ENCODE assay signal across 15 cellular contexts in the genomic region with DNA sequence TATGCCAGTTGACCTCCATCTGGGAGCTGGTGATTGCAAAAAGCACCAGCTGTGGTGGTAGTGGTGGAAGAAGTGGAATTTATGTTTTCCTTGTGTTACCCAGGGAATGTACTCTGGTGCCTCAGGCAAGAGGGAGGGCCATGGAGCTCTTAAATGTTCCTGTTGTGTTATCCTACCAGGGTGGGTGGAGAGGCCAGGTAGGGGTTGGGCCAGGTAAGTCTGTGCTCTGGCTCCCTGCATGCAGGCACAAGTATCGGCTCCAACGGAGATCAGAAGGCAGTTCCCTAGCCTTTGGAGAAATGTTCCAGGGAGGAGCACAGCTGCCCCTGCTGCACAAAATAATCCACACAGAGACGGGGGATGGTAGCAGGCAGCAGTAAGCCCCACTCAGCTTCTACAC.
A peak's percentile ranks its signal among the peaks of the same experiment; 100 is the strongest.
DNase-seq lines count a peak whose midpoint lies in the region; ATAC-seq and TF ChIP-seq lines count a peak whose summit lies in the region.
"Had no signal": no experiment of that assay in that cellular context is flagged by ENCODE, and none has a peak within 500 bp of the region (broad histone marks: within the 10 kb centered on the region; RNA-seq: fewer than 3 reads in every experiment).

No MANE protein-coding gene starts in this region.

- TF ChIP-seq CTCF in WTC11 (IDR thresholded peaks at IDR 0.05) (no peak), neural crest cell (conservative IDR thresholded peaks at IDR 0.05) (no peak)

- DNase-seq in NCI-H69 (lab: John Stamatoyannopoulos, UW), result peak; percentile 87
- no peak for DNase-seq in WTC11 (ENCODE audit: low spot score)
- DNase-seq in neural crest cell (ENCODE audit: low read depth, low spot score), result no peak
- DNase-seq in DMS153 (lab: John Stamatoyannopoulos, UW), result no peak
- DNase-seq in activated naive CD8-positive, alpha-beta T cell treated with anti-CD3 and anti-CD28 coated beads for 36 hours, result no peak
- DNase-seq in DMS114 treated with DMSO at 0.1 percent for 48 hours (lab: John Stamatoyannopoulos, UW; ENCODE audit: unreplicated experiment), result no peak
- DNase-seq: ACHN; BE2C; C1 segment of cervical spinal cord; Caco-2; CD4-positive, alpha-beta T cell; DMS79 treated with DMSO at 0.1 percent for 48 hours; GF-D8; H9; IMR-90 had no signal

- no peak overlapping the region for H3K27ac Mint-ChIP-seq in WTC11
- H3K27ac Mint-ChIP-seq in neural crest cell (ENCODE audit: unreplicated experiment), result peak overlapping the region; percentile 20
- no peak overlapping the region for H3K27ac Mint-ChIP-seq in activated naive CD8-positive, alpha-beta T cell treated with anti-CD3 and anti-CD28 coated beads for 36 hours
- H3K27ac Mint-ChIP-seq: CD4-positive, alpha-beta T cell had no signal

- H3K36me3 Mint-ChIP-seq in WTC11 (peaks cover 27% of the 10 kb centered on the region), neural crest cell (ENCODE audit: low read depth) (no peaks in the 10 kb centered on the region)
- no peaks in the 10 kb centered on the region for H3K36me3 Mint-ChIP-seq in activated naive CD8-positive, alpha-beta T cell treated with anti-CD3 and anti-CD28 coated beads for 36 hours

- peak; percentile 53 for ATAC-seq in WTC11

- no peak overlapping the region for H3K4me3 Mint-ChIP-seq in WTC11
- H3K4me3 Mint-ChIP-seq in neural crest cell, result no peak overlapping the region
- H3K4me3 Mint-ChIP-seq in activated naive CD8-positive, alpha-beta T cell treated with anti-CD3 and anti-CD28 coated beads for 36 hours, result no peak overlapping the region
- H3K4me3 Mint-ChIP-seq: CD4-positive, alpha-beta T cell; H9 had no signal

- H3K27me3 Mint-ChIP-seq in WTC11 (ENCODE audit: low read depth) (no peaks in the 10 kb centered on the region), neural crest cell (ENCODE audit: low read depth) (no peaks in the 10 kb centered on the region)
- H3K27me3 Mint-ChIP-seq in activated naive CD8-positive, alpha-beta T cell treated with anti-CD3 and anti-CD28 coated beads for 36 hours, result no peaks in the 10 kb centered on the region
- H3K27me3 Mint-ChIP-seq: CD4-positive, alpha-beta T cell had no signal

- H3K4me1 Mint-ChIP-seq in WTC11, result peaks cover 7% of the 10 kb centered on the region; the same call in 1 of the 2 replicates
- no peaks in the 10 kb centered on the region for H3K4me1 Mint-ChIP-seq in neural crest cell
- H3K4me1 Mint-ChIP-seq in activated naive CD8-positive, alpha-beta T cell treated with anti-CD3 and anti-CD28 coated beads for 36 hours, result no peaks in the 10 kb centered on the region

- CTCF ChIA-PET in WTC11 (lab: Charles Lee), result no interaction called here

- POLR2A ChIA-PET in WTC11 (lab: Charles Lee), result no interaction called here

- peaks cover 68% of the 10 kb centered on the region for H3K9me3 Mint-ChIP-seq in WTC11
- H3K9me3 Mint-ChIP-seq in neural crest cell, result no peaks in the 10 kb centered on the region
- H3K9me3 Mint-ChIP-seq in activated naive CD8-positive, alpha-beta T cell treated with anti-CD3 and anti-CD28 coated beads for 36 hours, result no peaks in the 10 kb centered on the region

TF ChIP-seq in WTC11, 78 proteins besides CTCF, POLR2A, EP300 and RAD21:
- TF ChIP-seq RELA (CRISPR knock-in tag; IDR thresholded peaks at IDR 0.05; ENCODE audit: borderline replicate concordance), result no peak
- TF ChIP-seq ZNF396 (CRISPR knock-in tag; IDR thresholded peaks at IDR 0.05; ENCODE audit: borderline replicate concordance), result no peak
- TF ChIP-seq GABPB1 (CRISPR knock-in tag; IDR thresholded peaks at IDR 0.05), result no peak
- TF ChIP-seq ETV6 (CRISPR knock-in tag; IDR thresholded peaks at IDR 0.05), result no peak
- TF ChIP-seq, protein P1, sequence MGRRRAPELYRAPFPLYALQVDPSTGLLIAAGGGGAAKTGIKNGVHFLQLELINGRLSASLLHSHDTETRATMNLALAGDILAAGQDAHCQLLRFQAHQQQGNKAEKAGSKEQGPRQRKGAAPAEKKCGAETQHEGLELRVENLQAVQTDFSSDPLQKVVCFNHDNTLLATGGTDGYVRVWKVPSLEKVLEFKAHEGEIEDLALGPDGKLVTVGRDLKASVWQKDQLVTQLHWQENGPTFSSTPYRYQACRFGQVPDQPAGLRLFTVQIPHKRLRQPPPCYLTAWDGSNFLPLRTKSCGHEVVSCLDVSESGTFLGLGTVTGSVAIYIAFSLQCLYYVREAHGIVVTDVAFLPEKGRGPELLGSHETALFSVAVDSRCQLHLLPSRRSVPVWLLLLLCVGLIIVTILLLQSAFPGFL (CRISPR knock-in tag; IDR thresholded peaks at IDR 0.05; ENCODE audit: borderline replicate concordance), result no peak
- TF ChIP-seq, protein P2, sequence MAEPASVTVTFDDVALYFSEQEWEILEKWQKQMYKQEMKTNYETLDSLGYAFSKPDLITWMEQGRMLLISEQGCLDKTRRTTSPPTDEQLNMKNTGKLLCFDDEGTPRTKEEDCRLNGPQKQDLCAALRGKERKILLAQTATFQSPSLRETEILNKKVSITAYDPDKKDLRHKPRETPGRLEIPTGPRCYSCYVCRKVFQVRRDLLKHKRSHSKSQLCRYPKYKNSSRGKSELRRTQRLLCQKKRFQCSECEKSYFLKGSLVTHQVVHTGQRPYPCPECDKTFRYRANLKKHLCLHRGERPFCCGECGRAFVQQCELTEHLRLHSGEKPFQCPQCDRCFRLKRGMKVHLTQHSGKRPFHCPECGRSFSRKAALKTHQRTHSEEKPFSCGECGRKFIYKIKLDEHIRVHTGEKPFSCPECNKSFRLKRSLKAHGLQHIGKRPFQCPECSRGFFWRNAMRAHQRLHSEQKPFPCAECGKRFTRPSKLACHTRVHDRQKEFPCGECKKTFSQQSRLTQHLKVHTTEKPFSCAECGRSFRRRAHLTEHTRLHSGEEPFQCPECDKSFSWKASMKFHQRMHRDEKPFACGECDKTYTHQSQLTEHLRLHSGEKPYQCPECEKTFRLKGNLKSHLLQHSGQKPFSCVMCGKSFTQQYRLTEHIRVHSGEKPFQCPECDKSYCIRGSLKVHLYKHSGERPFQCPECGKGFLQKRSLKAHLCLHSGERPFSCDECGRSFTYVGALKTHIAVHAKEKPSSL (CRISPR knock-in tag; conservative IDR thresholded peaks at IDR 0.05), result no peak
- TF ChIP-seq MYBL2 (CRISPR knock-in tag; IDR thresholded peaks at IDR 0.05), result no peak
- TF ChIP-seq, protein P3, sequence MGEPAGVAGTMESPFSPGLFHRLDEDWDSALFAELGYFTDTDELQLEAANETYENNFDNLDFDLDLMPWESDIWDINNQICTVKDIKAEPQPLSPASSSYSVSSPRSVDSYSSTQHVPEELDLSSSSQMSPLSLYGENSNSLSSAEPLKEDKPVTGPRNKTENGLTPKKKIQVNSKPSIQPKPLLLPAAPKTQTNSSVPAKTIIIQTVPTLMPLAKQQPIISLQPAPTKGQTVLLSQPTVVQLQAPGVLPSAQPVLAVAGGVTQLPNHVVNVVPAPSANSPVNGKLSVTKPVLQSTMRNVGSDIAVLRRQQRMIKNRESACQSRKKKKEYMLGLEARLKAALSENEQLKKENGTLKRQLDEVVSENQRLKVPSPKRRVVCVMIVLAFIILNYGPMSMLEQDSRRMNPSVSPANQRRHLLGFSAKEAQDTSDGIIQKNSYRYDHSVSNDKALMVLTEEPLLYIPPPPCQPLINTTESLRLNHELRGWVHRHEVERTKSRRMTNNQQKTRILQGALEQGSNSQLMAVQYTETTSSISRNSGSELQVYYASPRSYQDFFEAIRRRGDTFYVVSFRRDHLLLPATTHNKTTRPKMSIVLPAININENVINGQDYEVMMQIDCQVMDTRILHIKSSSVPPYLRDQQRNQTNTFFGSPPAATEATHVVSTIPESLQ (CRISPR knock-in tag; IDR thresholded peaks at IDR 0.05), result no peak
- TF ChIP-seq, protein P4, sequence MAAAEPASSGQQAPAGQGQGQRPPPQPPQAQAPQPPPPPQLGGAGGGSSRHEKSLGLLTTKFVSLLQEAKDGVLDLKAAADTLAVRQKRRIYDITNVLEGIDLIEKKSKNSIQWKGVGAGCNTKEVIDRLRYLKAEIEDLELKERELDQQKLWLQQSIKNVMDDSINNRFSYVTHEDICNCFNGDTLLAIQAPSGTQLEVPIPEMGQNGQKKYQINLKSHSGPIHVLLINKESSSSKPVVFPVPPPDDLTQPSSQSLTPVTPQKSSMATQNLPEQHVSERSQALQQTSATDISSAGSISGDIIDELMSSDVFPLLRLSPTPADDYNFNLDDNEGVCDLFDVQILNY (CRISPR knock-in tag; IDR thresholded peaks at IDR 0.05), result no peak
- no peak for TF ChIP-seq CDX4 (CRISPR knock-in tag; IDR thresholded peaks at IDR 0.05; ENCODE audit: borderline replicate concordance)
- no peak for TF ChIP-seq ZNF138 (CRISPR knock-in tag; conservative IDR thresholded peaks at IDR 0.05)
- no peak for TF ChIP-seq FOXK1 (CRISPR knock-in tag; IDR thresholded peaks at IDR 0.05)
- no peak for TF ChIP-seq ZNF512 (CRISPR knock-in tag; IDR thresholded peaks at IDR 0.05; ENCODE audit: borderline replicate concordance)
- TF ChIP-seq ESRRA (CRISPR knock-in tag; IDR thresholded peaks at IDR 0.05; ENCODE audit: borderline replicate concordance), result no peak
